12 cellular contexts compared by ENCODE assay signal in genomic region chr3:107589454-107589853, GRCh38.
DNase-seq lines count a peak whose midpoint lies in the region; ATAC-seq and TF ChIP-seq lines count a peak whose summit lies in the region.
"Had no signal": no experiment of that assay in that cellular context is flagged by ENCODE, and none has a peak within 500 bp of the region (broad histone marks: within the 10 kb centered on the region; RNA-seq: fewer than 3 reads in every experiment).

No MANE protein-coding gene starts in this region.

- H3K4me3 Mint-ChIP-seq in activated CD8-positive, alpha-beta T cell treated with anti-CD3 and anti-CD28 coated beads for 36 hours, result no peak overlapping the region
- H3K4me3 Mint-ChIP-seq in activated CD8-positive, alpha-beta T cell treated with anti-CD3 and anti-CD28 coated beads, Interleukin-2, amount 10 ng/mL, durations not matched to agents 7 days and 5 days, result no peak overlapping the region
- no peak overlapping the region for H3K4me3 Mint-ChIP-seq in memory B cell

- TF ChIP-seq CTCF in activated CD8-positive, alpha-beta T cell treated with anti-CD3 and anti-CD28 coated beads for 36 hours (IDR thresholded peaks at IDR 0.05), result no peak

- H3K27me3 Mint-ChIP-seq in activated CD8-positive, alpha-beta T cell treated with anti-CD3 and anti-CD28 coated beads for 36 hours, result no peaks in the 10 kb centered on the region
- H3K27me3 Mint-ChIP-seq in activated CD8-positive, alpha-beta T cell treated with anti-CD3 and anti-CD28 coated beads, Interleukin-2, amount 10 ng/mL, durations not matched to agents 7 days and 5 days (ENCODE audit: low read depth), result no peaks in the 10 kb centered on the region
- no peaks in the 10 kb centered on the region for H3K27me3 Mint-ChIP-seq in memory B cell

- DNase-seq in activated CD8-positive, alpha-beta T cell treated with anti-CD3 and anti-CD28 coated beads for 36 hours, result no peak
- DNase-seq in activated CD8-positive, alpha-beta T cell treated with anti-CD3 and anti-CD28 coated beads, Interleukin-2, amount 10 ng/mL, durations not matched to agents 7 days and 5 days, result no peak
- DNase-seq in memory B cell (ENCODE audit: low spot score in 2 of 2) (no peak), HK-2 (ENCODE audit: unreplicated experiment) (no peak), NCI-H524 treated with DMSO at 0.1 percent for 48 hours (lab: John Stamatoyannopoulos, UW) (no peak), activated gamma-delta T cell (lab: John Stamatoyannopoulos, UW) (no peak)
- DNase-seq: brain microvascular endothelial cell, glutamatergic neuron, NCI-H446 treated with DMSO at 0.1 percent for 48 hours, T1000 had no signal

- CTCF ChIA-PET in activated CD8-positive, alpha-beta T cell treated with anti-CD3 and anti-CD28 coated beads for 36 hours (lab: Charles Lee), result interaction anchor here (0.6 kb wide), 1 partner anchor 14 kb away, joined by 3 read pairs; no protein-coding TSS in a partner anchor
- CTCF ChIA-PET in activated CD8-positive, alpha-beta T cell treated with anti-CD3 and anti-CD28 coated beads, Interleukin-2, amount 10 ng/mL, durations not matched to agents 7 days and 5 days (lab: Charles Lee), result interaction anchor here (0.6 to 1.7 kb wide), 2 partner anchors 10 to 112 kb away, joined by 3 to 7 read pairs; no protein-coding TSS in a partner anchor

- peaks cover 4% of the 10 kb centered on the region for H3K36me3 Mint-ChIP-seq in activated CD8-positive, alpha-beta T cell treated with anti-CD3 and anti-CD28 coated beads for 36 hours (ENCODE audit: low read depth)
- no peaks in the 10 kb centered on the region for H3K36me3 Mint-ChIP-seq in activated CD8-positive, alpha-beta T cell treated with anti-CD3 and anti-CD28 coated beads, Interleukin-2, amount 10 ng/mL, durations not matched to agents 7 days and 5 days (ENCODE audit: low read depth)
- H3K36me3 Mint-ChIP-seq in memory B cell, result peaks cover 13% of the 10 kb centered on the region

- peak overlapping the region; percentile 0 for H3K27ac Mint-ChIP-seq in activated CD8-positive, alpha-beta T cell treated with anti-CD3 and anti-CD28 coated beads for 36 hours
- H3K27ac Mint-ChIP-seq in activated CD8-positive, alpha-beta T cell treated with anti-CD3 and anti-CD28 coated beads, Interleukin-2, amount 10 ng/mL, durations not matched to agents 7 days and 5 days, result no peak overlapping the region
- H3K27ac Mint-ChIP-seq in memory B cell, result peak overlapping the region; percentile 25

- H3K4me1 Mint-ChIP-seq in activated CD8-positive, alpha-beta T cell treated with anti-CD3 and anti-CD28 coated beads for 36 hours (ENCODE audit: low read depth), result peaks cover 23% of the 10 kb centered on the region
- H3K4me1 Mint-ChIP-seq in activated CD8-positive, alpha-beta T cell treated with anti-CD3 and anti-CD28 coated beads, Interleukin-2, amount 10 ng/mL, durations not matched to agents 7 days and 5 days (ENCODE audit: low read depth), result peaks cover 12% of the 10 kb centered on the region
- H3K4me1 Mint-ChIP-seq in memory B cell, result peaks cover 26% of the 10 kb centered on the region

- ATAC-seq in activated CD8-positive, alpha-beta T cell treated with anti-CD3 and anti-CD28 coated beads for 36 hours, result peak; percentile 58
- no peak for ATAC-seq in activated CD8-positive, alpha-beta T cell treated with anti-CD3 and anti-CD28 coated beads, Interleukin-2, amount 10 ng/mL, durations not matched to agents 7 days and 5 days
- ATAC-seq in GM21529 (IDR thresholded peaks at IDR 0.05; ENCODE audit: unreplicated experiment) (peak; percentile 54), HG03139 (IDR thresholded peaks at IDR 0.05; ENCODE audit: unreplicated experiment) (peak; percentile 72), memory B cell (ENCODE audit: low read depth) (no peak)

- POLR2A ChIA-PET in activated CD8-positive, alpha-beta T cell treated with anti-CD3 and anti-CD28 coated beads for 36 hours (lab: Charles Lee), result interaction anchor here (1.7 kb wide), 1 partner anchor 10 kb away, joined by 6 read pairs; no protein-coding TSS in a partner anchor
- POLR2A ChIA-PET in activated CD8-positive, alpha-beta T cell treated with anti-CD3 and anti-CD28 coated beads, Interleukin-2, amount 10 ng/mL, durations not matched to agents 7 days and 5 days (lab: Charles Lee), result no interaction called here

- intact Hi-C loops in activated CD8-positive, alpha-beta T cell treated with anti-CD3 and anti-CD28 coated beads for 36 hours (cut with micrococcal nuclease), result no loop called here

- no peaks in the 10 kb centered on the region for H3K9me3 Mint-ChIP-seq in activated CD8-positive, alpha-beta T cell treated with anti-CD3 and anti-CD28 coated beads for 36 hours
- H3K9me3 Mint-ChIP-seq in activated CD8-positive, alpha-beta T cell treated with anti-CD3 and anti-CD28 coated beads, Interleukin-2, amount 10 ng/mL, durations not matched to agents 7 days and 5 days (ENCODE audit: insufficient read depth), result no peaks in the 10 kb centered on the region
- no peaks in the 10 kb centered on the region for H3K9me3 Mint-ChIP-seq in memory B cell

Comparison
In these comparisons a context has a peak if more than half of its experiments do, and no peak if none do; other contexts are left out.
1. ATAC-seq: peak in activated CD8-positive, alpha-beta T cell treated with anti-CD3 and anti-CD28 coated beads for 36 hours (single experiment), GM21529 (single experiment) and HG03139 (single experiment); none in activated CD8-positive, alpha-beta T cell treated with anti-CD3 and anti-CD28 coated beads, Interleukin-2, amount 10 ng/mL, durations not matched to agents 7 days and 5 days (single experiment) and memory B cell (single experiment).